In the genomic region with DNA sequence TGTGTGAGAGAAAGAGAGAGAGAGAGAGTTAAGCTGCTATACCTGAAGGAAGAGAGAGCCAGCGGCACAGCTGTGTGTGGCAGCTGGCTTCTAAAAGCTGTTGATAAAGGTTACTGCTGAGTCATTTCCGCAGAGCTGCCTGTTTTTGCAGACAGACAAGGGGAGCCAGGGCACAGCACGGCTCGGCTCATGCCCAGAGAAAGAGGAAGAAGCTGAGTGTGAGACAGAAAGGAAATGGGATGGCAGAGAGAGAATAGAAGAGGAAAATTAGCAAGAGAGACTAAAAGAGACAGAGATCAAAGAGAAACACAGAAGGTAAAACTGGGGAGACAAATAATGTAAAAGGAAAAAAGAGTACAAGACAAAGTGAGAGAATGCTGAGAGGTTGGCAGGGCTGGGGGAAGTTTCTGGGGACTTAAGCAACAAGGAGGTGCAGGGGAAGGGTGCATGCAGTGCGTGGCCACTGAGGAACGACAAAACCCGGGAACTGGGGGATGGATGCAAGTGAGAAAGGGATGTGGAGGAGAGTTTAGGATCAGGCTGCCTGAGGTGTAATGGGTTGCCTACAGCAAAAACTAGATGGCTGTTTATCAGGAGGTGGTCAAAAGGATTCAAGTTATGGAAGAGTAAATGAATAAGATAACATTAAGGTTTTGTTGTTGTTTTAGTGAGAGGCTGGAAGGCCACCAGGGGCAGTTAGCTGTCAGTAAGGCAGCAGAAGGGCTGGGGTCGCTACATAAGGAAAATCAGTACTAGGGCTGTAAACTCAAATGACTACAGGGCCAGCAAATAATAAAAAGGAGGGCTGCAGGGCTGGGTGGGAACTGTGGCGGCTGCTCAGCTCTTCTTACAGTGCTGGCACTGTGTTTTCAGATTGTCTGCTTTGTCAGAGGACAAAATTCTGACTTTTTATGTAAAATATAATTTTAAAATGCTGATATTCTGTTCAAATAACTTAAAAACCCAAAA, we compare ENCODE assay signal across 8 cellular contexts. TPM values are rescaled to one million over a fixed set of nuclear protein-coding genes. Genes with fewer than 3 reads are reported as not detected.
DNase-seq lines count a peak whose midpoint lies in the region; ATAC-seq, FAIRE-seq and TF ChIP-seq lines count a peak whose summit lies in the region.

No MANE protein-coding gene starts in this region.

- no peak for DNase-seq in GM12891 (ENCODE audit: insufficient read length, low spot score)
- peak; percentile 34 for DNase-seq in NCI-H1436 (lab: John Stamatoyannopoulos, UW)
- peak; percentile 78 for DNase-seq in T follicular helper cell (ENCODE audit: low read depth)
- peak; percentile 67 for DNase-seq in amniotic stem cell (lab: John Stamatoyannopoulos, UW)
- peak; percentile 83 for DNase-seq in left ventricle myocardium superior
- peak; percentile 83 for DNase-seq in prostate gland (ENCODE audit: low spot score)
- no peak for DNase-seq in NCI-H187 (lab: John Stamatoyannopoulos, UW)

- 4% methylated on average over 9 of the region's 9 CpGs for WGBS in prostate gland

- peak; percentile 86 for ATAC-seq in HG02763 (IDR thresholded peaks at IDR 0.05; ENCODE audit: unreplicated experiment)
- ATAC-seq in left ventricle myocardium superior, result peak; percentile 89

- peak; percentile 92 for FAIRE-seq in GM12891 (lab: Jason Lieb, UNC)

- H3K9me3 ChIP-seq in prostate gland, result no peaks in the 10 kb centered on the region

- no peaks in the 10 kb centered on the region for H3K4me1 ChIP-seq in prostate gland (replicated peaks)

- TF ChIP-seq POLR2A in GM12891 (IDR thresholded peaks at IDR 0.05; ENCODE audit: low read depth, low read length), result 0 out of 2 replicates have a peak, but pooled peaks have one; percentile 25
- peak; percentile 42 for TF ChIP-seq POLR2A in prostate gland (IDR thresholded peaks at IDR 0.05)

- no peaks in the 10 kb centered on the region for H3K36me3 ChIP-seq in prostate gland

- TF ChIP-seq CTCF in prostate gland (IDR thresholded peaks at IDR 0.05), result no peak

- intact Hi-C loops in left ventricle myocardium superior (cut with micrococcal nuclease) (no loop called here), prostate gland (cut with DNase I) (no loop called here)

- H3K27ac ChIP-seq in prostate gland, result peak overlapping the region; percentile 74 to 79

- no peaks in the 10 kb centered on the region for H3K27me3 ChIP-seq in prostate gland (replicated peaks; ENCODE audit: insufficient read depth)

- peak overlapping the region; percentile 17 to 25 for H3K4me3 ChIP-seq in prostate gland

TF ChIP-seq in GM12891, 5 proteins besides CTCF, POLR2A, EP300 and RAD21:
- TF ChIP-seq SPI1 (IDR thresholded peaks at IDR 0.05; ENCODE audit: low read depth, low read length) (peak; percentile 47; the same call in 1 of the 2 replicates), POLR2AphosphoS5 (IDR thresholded peaks at IDR 0.05; ENCODE audit: low read depth, low read length) (peak; percentile 37; the same call in 1 of the 2 replicates), POU2F2 (IDR thresholded peaks at IDR 0.05; ENCODE audit: low read depth, low read length) (no peak), PAX5 (IDR thresholded peaks at IDR 0.05; ENCODE audit: insufficient read depth, low read length, severe bottlenecking) (peak; percentile 59), TAF1 (IDR thresholded peaks at IDR 0.05; ENCODE audit: low read depth, low read length) (peak; percentile 65; the same call in 1 of the 2 replicates)

RNA-seq across cellular contexts. Expression of a gene that starts 22.9 kb away (rescaled TPM):
- 908 TPM for polyA plus RNA-seq in GM12891 (2012; ENCODE audit: low read depth, missing spikeins)
- total RNA-seq in left ventricle myocardium superior (256 TPM), prostate gland (100 to 1,000 TPM; 564 to 620 TPM)

Comparison
In these comparisons a context has a peak if more than half of its experiments do, and no peak if none do; other contexts are left out.
1. DNase-seq: peak in NCI-H1436 (single experiment), T follicular helper cell (single experiment), amniotic stem cell (single experiment), left ventricle myocardium superior (single experiment) and prostate gland (single experiment); none in GM12891 (single experiment) and NCI-H187 (0 of 2).